Comparison of ENCODE assay signal across 1 cellular context in the genomic region with DNA sequence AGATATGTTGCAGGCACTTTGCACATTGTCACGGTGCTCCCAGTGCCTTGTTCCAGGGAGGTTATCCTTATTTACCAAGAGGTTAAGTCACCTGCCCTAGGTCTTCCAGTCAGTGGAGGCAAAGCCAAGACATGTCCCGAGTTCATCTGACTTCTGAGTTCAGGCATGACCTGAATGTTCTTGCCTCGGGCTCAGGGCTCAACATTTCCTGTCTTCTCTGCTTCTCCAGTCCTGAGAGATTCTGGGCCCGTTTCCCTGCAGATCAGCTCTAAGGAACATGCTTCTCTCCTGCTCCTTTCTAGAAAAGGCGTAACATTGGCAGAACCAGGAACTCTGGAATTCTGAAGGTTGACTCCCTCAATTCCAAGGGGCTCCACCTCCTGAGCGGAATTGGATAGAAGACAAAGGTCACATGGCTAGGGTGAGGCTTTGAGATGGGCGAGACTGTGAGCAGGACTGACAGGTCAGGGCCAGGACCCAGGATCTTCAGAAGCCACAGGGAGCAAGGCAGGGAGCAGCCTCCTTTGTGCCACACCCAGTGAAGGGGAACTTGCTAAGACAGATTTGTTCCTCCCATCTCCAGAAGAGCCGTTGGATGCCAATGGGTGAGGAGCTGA.
TF ChIP-seq lines count a peak whose summit lies in the region.

No MANE protein-coding gene starts in this region.

TF ChIP-seq in IMR-90, 13 proteins besides CTCF, POLR2A, EP300 and RAD21:
- TF ChIP-seq MAZ (IDR thresholded peaks at IDR 0.05; ENCODE audit: borderline replicate concordance, low read depth, low read length) (no peak), MXI1 (IDR thresholded peaks at IDR 0.05; ENCODE audit: borderline replicate concordance, low read depth, low read length) (no peak), SMC3 (IDR thresholded peaks at IDR 0.05; ENCODE audit: low read depth, low read length) (no peak), MAFK (IDR thresholded peaks at IDR 0.05; ENCODE audit: low read depth, low read length) (no peak)
- TF ChIP-seq, protein P1, sequence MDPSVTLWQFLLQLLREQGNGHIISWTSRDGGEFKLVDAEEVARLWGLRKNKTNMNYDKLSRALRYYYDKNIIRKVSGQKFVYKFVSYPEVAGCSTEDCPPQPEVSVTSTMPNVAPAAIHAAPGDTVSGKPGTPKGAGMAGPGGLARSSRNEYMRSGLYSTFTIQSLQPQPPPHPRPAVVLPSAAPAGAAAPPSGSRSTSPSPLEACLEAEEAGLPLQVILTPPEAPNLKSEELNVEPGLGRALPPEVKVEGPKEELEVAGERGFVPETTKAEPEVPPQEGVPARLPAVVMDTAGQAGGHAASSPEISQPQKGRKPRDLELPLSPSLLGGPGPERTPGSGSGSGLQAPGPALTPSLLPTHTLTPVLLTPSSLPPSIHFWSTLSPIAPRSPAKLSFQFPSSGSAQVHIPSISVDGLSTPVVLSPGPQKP (IDR thresholded peaks at IDR 0.05; ENCODE audit: borderline replicate concordance, low read depth, low read length): no peak
TF ChIP-seq in IMR-90: peak in this region for 0.
